Comparison of ENCODE assay signal across 17 cellular contexts in genomic region chr19:30587869-30588268, GRCh38.
"Had no signal": no experiment of that assay in that cellular context is flagged by ENCODE, and none has a peak within 500 bp of the region (broad histone marks: within the 10 kb centered on the region; RNA-seq: fewer than 3 reads in every experiment).

No MANE protein-coding gene starts in this region.

- H3K4me3 Mint-ChIP-seq: activated naive CD4-positive, alpha-beta T cell treated with anti-CD3 and anti-CD28 coated beads, Interleukin-2, amount 50 U/mL, for 24 hours; dendritic cell treated with granulocyte-macrophage colony-stimulating factor and Interleukin-4, amounts not matched to agents 40 ng/mL and 50 ng/mL, for 4 days; endodermal cell; nephron; stimulated activated naive B cell treated with anti-CD40 and anti-IgM and Interleukin-4, amounts not matched to agents 10 μg/mL and 1 μg/mL and 100 μg/mL, for 72 hours had no signal

- ATAC-seq: body of pancreas; psoas muscle; sciatic nerve; stimulated activated naive B cell treated with anti-CD40 and anti-IgM and Interleukin-4, amounts not matched to agents 10 μg/mL and 1 μg/mL and 100 μg/mL, for 72 hours had no signal

- H3K27me3 Mint-ChIP-seq: activated naive CD4-positive, alpha-beta T cell treated with anti-CD3 and anti-CD28 coated beads, Interleukin-2, amount 50 U/mL, for 24 hours; stimulated activated naive B cell treated with anti-CD40 and anti-IgM and Interleukin-4, amounts not matched to agents 10 μg/mL and 1 μg/mL and 100 μg/mL, for 72 hours had no signal

- H3K36me3 Mint-ChIP-seq: activated naive CD4-positive, alpha-beta T cell treated with anti-CD3 and anti-CD28 coated beads, Interleukin-2, amount 50 U/mL, for 24 hours; stimulated activated naive B cell treated with anti-CD40 and anti-IgM and Interleukin-4, amounts not matched to agents 10 μg/mL and 1 μg/mL and 100 μg/mL, for 72 hours had no signal

- H3K9me3 Mint-ChIP-seq: activated naive CD4-positive, alpha-beta T cell treated with anti-CD3 and anti-CD28 coated beads, Interleukin-2, amount 50 U/mL, for 24 hours; dendritic cell treated with granulocyte-macrophage colony-stimulating factor and Interleukin-4, amounts not matched to agents 40 ng/mL and 50 ng/mL, for 4 days; nephron had no signal

- H3K27ac Mint-ChIP-seq: activated naive CD4-positive, alpha-beta T cell treated with anti-CD3 and anti-CD28 coated beads, Interleukin-2, amount 50 U/mL, for 24 hours; dendritic cell treated with granulocyte-macrophage colony-stimulating factor and Interleukin-4, amounts not matched to agents 40 ng/mL and 50 ng/mL, for 4 days; endodermal cell; nephron; stimulated activated naive B cell treated with anti-CD40 and anti-IgM and Interleukin-4, amounts not matched to agents 10 μg/mL and 1 μg/mL and 100 μg/mL, for 72 hours had no signal

- DNase-seq: activated effector memory CD4-positive, alpha-beta T cell treated with Interleukin-2 at 50 U/mL for 16 hours; activated T-cell treated with anti-CD3 and anti-CD28 coated beads, Interleukin-2, amount 50 U/mL, for 1 hour; body of pancreas; endodermal cell; erythroblast; islet precursor cell; left ventricle myocardium inferior; mesenchymal stem cell; occipital lobe; psoas muscle; stimulated activated CD4-positive, alpha-beta T cell treated with anti-CD3 and anti-CD28 coated beads, Interleukin-2, amount 100 ng/mL, for 24 hours; stimulated activated naive B cell treated with anti-CD40 and anti-IgM and Interleukin-4, amounts not matched to agents 10 μg/mL and 1 μg/mL and 100 μg/mL, for 72 hours had no signal

- H3K4me3 ChIP-seq: body of pancreas, left ventricle myocardium inferior, psoas muscle, thoracic aorta had no signal

- H3K4me1 Mint-ChIP-seq: activated naive CD4-positive, alpha-beta T cell treated with anti-CD3 and anti-CD28 coated beads, Interleukin-2, amount 50 U/mL, for 24 hours; stimulated activated naive B cell treated with anti-CD40 and anti-IgM and Interleukin-4, amounts not matched to agents 10 μg/mL and 1 μg/mL and 100 μg/mL, for 72 hours had no signal
